In genomic region chr5:72369301-72370079, GRCh38 we compare ENCODE assay signal across 13 cellular contexts.
"Had no signal": no experiment of that assay in that cellular context is flagged by ENCODE, and none has a peak within 500 bp of the region (broad histone marks: within the 10 kb centered on the region; RNA-seq: fewer than 3 reads in every experiment).

No MANE protein-coding gene starts in this region.

- H3K9me3 ChIP-seq: esophagus squamous epithelium, left lung had no signal

- DNase-seq: activated CD4-positive, alpha-beta T cell treated with anti-CD3 and anti-CD28 coated beads, Interleukin-2, amount 50 U/mL, for 4 hours; activated effector memory CD4-positive, alpha-beta T cell treated with Interleukin-2 at 50 U/mL for 16 hours; activated T-cell treated with anti-CD3 and anti-CD28 coated beads, Interleukin-2, amount 50 U/mL, for 24 hours; amygdala; esophagus squamous epithelium; foreskin keratinocyte; heart left ventricle; left lung; stimulated activated CD4-positive, alpha-beta T cell treated with anti-CD3 and anti-CD28 coated beads, Interleukin-2, amount 100 ng/mL, for 48 hours; T-helper 2 cell had no signal

- H3K27me3 Mint-ChIP-seq: activated T-cell treated with anti-CD3 and anti-CD28 coated beads, Interleukin-2, amount 50 U/mL, for 24 hours; natural killer cell treated with Interleukin-12 subunit alpha and Interleukin-12 subunit beta and Interleukin-15 and Interleukin-18, amount 100 ng/mL, for 72 hours; stimulated activated naive CD8-positive, alpha-beta T cell treated with anti-CD3 and anti-CD28 coated beads, Interleukin-15, Interleukin-2, amounts not matched to agents 100 ng/mL and 50 ng/mL, for 24 hours had no signal

- H3K27ac ChIP-seq: esophagus squamous epithelium, left lung had no signal

- H3K27ac Mint-ChIP-seq: activated T-cell treated with anti-CD3 and anti-CD28 coated beads, Interleukin-2, amount 50 U/mL, for 24 hours; natural killer cell treated with Interleukin-12 subunit alpha and Interleukin-12 subunit beta and Interleukin-15 and Interleukin-18, amount 100 ng/mL, for 72 hours; stimulated activated naive CD8-positive, alpha-beta T cell treated with anti-CD3 and anti-CD28 coated beads, Interleukin-15, Interleukin-2, amounts not matched to agents 100 ng/mL and 50 ng/mL, for 24 hours had no signal

- H3K36me3 ChIP-seq: esophagus squamous epithelium, heart left ventricle, left lung had no signal

- ATAC-seq: activated naive CD4-positive, alpha-beta T cell treated with anti-CD3 and anti-CD28 coated beads, Interleukin-2, amount 50 U/mL, for 72 hours; foreskin keratinocyte; heart left ventricle; left lung; natural killer cell treated with Interleukin-12 subunit alpha and Interleukin-12 subunit beta and Interleukin-15 and Interleukin-18, amount 100 ng/mL, for 72 hours had no signal

- H3K4me3 ChIP-seq: esophagus squamous epithelium, heart left ventricle, left lung had no signal

- H3K9me3 Mint-ChIP-seq: activated naive CD4-positive, alpha-beta T cell treated with anti-CD3 and anti-CD28 coated beads, Interleukin-2, amount 50 U/mL, for 72 hours; activated T-cell treated with anti-CD3 and anti-CD28 coated beads, Interleukin-2, amount 50 U/mL, for 24 hours; natural killer cell treated with Interleukin-12 subunit alpha and Interleukin-12 subunit beta and Interleukin-15 and Interleukin-18, amount 100 ng/mL, for 72 hours had no signal

- H3K4me3 Mint-ChIP-seq: activated T-cell treated with anti-CD3 and anti-CD28 coated beads, Interleukin-2, amount 50 U/mL, for 24 hours; natural killer cell treated with Interleukin-12 subunit alpha and Interleukin-12 subunit beta and Interleukin-15 and Interleukin-18, amount 100 ng/mL, for 72 hours; stimulated activated naive CD8-positive, alpha-beta T cell treated with anti-CD3 and anti-CD28 coated beads, Interleukin-15, Interleukin-2, amounts not matched to agents 100 ng/mL and 50 ng/mL, for 24 hours had no signal

- H3K36me3 Mint-ChIP-seq: natural killer cell treated with Interleukin-12 subunit alpha and Interleukin-12 subunit beta and Interleukin-15 and Interleukin-18, amount 100 ng/mL, for 72 hours had no signal

- H3K27me3 ChIP-seq: esophagus squamous epithelium, foreskin keratinocyte, heart left ventricle, left lung had no signal
